In genomic region chr11:35981581-35981980, GRCh38 we compare ENCODE assay signal across 3 cellular contexts.
TF ChIP-seq lines count a peak whose summit lies in the region.

No MANE protein-coding gene starts in this region.

TF ChIP-seq in GM23338, 12 proteins besides CTCF, POLR2A, EP300 and RAD21 (continued from another document):
- no peak for TF ChIP-seq EZH2 (IDR thresholded peaks at IDR 0.05; ENCODE audit: low read depth, unreplicated experiment)
- TF ChIP-seq, protein P1, sequence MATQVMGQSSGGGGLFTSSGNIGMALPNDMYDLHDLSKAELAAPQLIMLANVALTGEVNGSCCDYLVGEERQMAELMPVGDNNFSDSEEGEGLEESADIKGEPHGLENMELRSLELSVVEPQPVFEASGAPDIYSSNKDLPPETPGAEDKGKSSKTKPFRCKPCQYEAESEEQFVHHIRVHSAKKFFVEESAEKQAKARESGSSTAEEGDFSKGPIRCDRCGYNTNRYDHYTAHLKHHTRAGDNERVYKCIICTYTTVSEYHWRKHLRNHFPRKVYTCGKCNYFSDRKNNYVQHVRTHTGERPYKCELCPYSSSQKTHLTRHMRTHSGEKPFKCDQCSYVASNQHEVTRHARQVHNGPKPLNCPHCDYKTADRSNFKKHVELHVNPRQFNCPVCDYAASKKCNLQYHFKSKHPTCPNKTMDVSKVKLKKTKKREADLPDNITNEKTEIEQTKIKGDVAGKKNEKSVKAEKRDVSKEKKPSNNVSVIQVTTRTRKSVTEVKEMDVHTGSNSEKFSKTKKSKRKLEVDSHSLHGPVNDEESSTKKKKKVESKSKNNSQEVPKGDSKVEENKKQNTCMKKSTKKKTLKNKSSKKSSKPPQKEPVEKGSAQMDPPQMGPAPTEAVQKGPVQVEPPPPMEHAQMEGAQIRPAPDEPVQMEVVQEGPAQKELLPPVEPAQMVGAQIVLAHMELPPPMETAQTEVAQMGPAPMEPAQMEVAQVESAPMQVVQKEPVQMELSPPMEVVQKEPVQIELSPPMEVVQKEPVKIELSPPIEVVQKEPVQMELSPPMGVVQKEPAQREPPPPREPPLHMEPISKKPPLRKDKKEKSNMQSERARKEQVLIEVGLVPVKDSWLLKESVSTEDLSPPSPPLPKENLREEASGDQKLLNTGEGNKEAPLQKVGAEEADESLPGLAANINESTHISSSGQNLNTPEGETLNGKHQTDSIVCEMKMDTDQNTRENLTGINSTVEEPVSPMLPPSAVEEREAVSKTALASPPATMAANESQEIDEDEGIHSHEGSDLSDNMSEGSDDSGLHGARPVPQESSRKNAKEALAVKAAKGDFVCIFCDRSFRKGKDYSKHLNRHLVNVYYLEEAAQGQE (IDR thresholded peaks at IDR 0.05; ENCODE audit: unreplicated experiment): no peak
TF ChIP-seq in GM23338: peak in this region for 0.

TF ChIP-seq in WTC11, 78 proteins besides CTCF, POLR2A, EP300 and RAD21 (continues in another document):
- TF ChIP-seq AFF4 (CRISPR knock-in tag; IDR thresholded peaks at IDR 0.05; ENCODE audit: borderline replicate concordance): no peak
- no peak for TF ChIP-seq NR1H2 (CRISPR knock-in tag; IDR thresholded peaks at IDR 0.05)
- no peak for TF ChIP-seq SMAD4 (CRISPR knock-in tag; IDR thresholded peaks at IDR 0.05)
- TF ChIP-seq TEAD4 (CRISPR knock-in tag; IDR thresholded peaks at IDR 0.05): no peak
- TF ChIP-seq, protein P2, sequence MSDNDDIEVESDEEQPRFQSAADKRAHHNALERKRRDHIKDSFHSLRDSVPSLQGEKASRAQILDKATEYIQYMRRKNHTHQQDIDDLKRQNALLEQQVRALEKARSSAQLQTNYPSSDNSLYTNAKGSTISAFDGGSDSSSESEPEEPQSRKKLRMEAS (CRISPR knock-in tag; IDR thresholded peaks at IDR 0.05): no peak
- TF ChIP-seq, protein P3, sequence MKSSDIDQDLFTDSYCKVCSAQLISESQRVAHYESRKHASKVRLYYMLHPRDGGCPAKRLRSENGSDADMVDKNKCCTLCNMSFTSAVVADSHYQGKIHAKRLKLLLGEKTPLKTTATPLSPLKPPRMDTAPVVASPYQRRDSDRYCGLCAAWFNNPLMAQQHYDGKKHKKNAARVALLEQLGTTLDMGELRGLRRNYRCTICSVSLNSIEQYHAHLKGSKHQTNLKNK (CRISPR knock-in tag; IDR thresholded peaks at IDR 0.05): no peak
- no peak for TF ChIP-seq USF1 (CRISPR knock-in tag; IDR thresholded peaks at IDR 0.05)
- no peak for TF ChIP-seq NFATC4 (CRISPR knock-in tag; IDR thresholded peaks at IDR 0.05)
- TF ChIP-seq, protein P4, sequence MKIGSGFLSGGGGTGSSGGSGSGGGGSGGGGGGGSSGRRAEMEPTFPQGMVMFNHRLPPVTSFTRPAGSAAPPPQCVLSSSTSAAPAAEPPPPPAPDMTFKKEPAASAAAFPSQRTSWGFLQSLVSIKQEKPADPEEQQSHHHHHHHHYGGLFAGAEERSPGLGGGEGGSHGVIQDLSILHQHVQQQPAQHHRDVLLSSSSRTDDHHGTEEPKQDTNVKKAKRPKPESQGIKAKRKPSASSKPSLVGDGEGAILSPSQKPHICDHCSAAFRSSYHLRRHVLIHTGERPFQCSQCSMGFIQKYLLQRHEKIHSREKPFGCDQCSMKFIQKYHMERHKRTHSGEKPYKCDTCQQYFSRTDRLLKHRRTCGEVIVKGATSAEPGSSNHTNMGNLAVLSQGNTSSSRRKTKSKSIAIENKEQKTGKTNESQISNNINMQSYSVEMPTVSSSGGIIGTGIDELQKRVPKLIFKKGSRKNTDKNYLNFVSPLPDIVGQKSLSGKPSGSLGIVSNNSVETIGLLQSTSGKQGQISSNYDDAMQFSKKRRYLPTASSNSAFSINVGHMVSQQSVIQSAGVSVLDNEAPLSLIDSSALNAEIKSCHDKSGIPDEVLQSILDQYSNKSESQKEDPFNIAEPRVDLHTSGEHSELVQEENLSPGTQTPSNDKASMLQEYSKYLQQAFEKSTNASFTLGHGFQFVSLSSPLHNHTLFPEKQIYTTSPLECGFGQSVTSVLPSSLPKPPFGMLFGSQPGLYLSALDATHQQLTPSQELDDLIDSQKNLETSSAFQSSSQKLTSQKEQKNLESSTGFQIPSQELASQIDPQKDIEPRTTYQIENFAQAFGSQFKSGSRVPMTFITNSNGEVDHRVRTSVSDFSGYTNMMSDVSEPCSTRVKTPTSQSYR (CRISPR knock-in tag; IDR thresholded peaks at IDR 0.05): no peak
- TF ChIP-seq CBFB (CRISPR knock-in tag; IDR thresholded peaks at IDR 0.05; ENCODE audit: low read depth): no peak
- TF ChIP-seq NR2C2 (CRISPR knock-in tag; IDR thresholded peaks at IDR 0.05): no peak
- TF ChIP-seq HMGA2 (CRISPR knock-in tag; IDR thresholded peaks at IDR 0.05): no peak
- TF ChIP-seq JUN (CRISPR knock-in tag; IDR thresholded peaks at IDR 0.05): no peak
- TF ChIP-seq, protein P5, sequence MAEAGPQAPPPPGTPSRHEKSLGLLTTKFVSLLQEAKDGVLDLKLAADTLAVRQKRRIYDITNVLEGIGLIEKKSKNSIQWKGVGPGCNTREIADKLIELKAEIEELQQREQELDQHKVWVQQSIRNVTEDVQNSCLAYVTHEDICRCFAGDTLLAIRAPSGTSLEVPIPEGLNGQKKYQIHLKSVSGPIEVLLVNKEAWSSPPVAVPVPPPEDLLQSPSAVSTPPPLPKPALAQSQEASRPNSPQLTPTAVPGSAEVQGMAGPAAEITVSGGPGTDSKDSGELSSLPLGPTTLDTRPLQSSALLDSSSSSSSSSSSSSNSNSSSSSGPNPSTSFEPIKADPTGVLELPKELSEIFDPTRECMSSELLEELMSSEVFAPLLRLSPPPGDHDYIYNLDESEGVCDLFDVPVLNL (CRISPR knock-in tag; IDR thresholded peaks at IDR 0.05; ENCODE audit: borderline replicate concordance, low read depth): no peak

TF ChIP-seq in SK-N-SH treated with all-trans-retinoic acid at 6 μM for 48 hours, 23 proteins besides CTCF, POLR2A, EP300 and RAD21 (continued from another document):
- no peak for TF ChIP-seq TSHZ2 (CRISPR knock-in tag; IDR thresholded peaks at IDR 0.05)
- TF ChIP-seq OSR1 (CRISPR knock-in tag; IDR thresholded peaks at IDR 0.05): no peak
- TF ChIP-seq CSDC2 (CRISPR knock-in tag; IDR thresholded peaks at IDR 0.05): no peak
